Comparison of ENCODE assay signal across 12 cellular contexts in genomic region chr14:22107734-22108133, GRCh38.
"Had no signal": no experiment of that assay in that cellular context is flagged by ENCODE, and none has a peak within 500 bp of the region (broad histone marks: within the 10 kb centered on the region; RNA-seq: fewer than 3 reads in every experiment).

No MANE protein-coding gene starts in this region.

- H3K27me3 ChIP-seq: breast epithelium, tibial artery, vagina had no signal

- H3K27ac ChIP-seq: breast epithelium, tibial artery, vagina had no signal

- H3K9me3 ChIP-seq: breast epithelium, tibial artery, vagina had no signal

- H3K4me1 Mint-ChIP-seq: endodermal cell, immature natural killer cell had no signal

- H3K4me3 ChIP-seq: breast epithelium, lung, tibial artery, vagina had no signal

- H3K9me3 Mint-ChIP-seq: endodermal cell, immature natural killer cell had no signal

- H3K4me1 ChIP-seq: breast epithelium, tibial artery had no signal

- H3K27ac Mint-ChIP-seq: endodermal cell, immature natural killer cell, T-helper 17 cell had no signal

- H3K36me3 Mint-ChIP-seq: immature natural killer cell had no signal

- H3K27me3 Mint-ChIP-seq: T-helper 17 cell had no signal

- ATAC-seq: left cardiac atrium, T-helper 17 cell had no signal

- H3K4me3 Mint-ChIP-seq: endodermal cell, immature natural killer cell, T-helper 17 cell had no signal

- H3K36me3 ChIP-seq: breast epithelium, tibial artery, vagina had no signal

- DNase-seq: activated CD4-positive, CD25-positive, alpha-beta regulatory T cell; aorta; endodermal cell; immature natural killer cell; left cardiac atrium; midbrain; stimulated activated CD4-positive, alpha-beta T cell treated with anti-CD3 and anti-CD28 coated beads, Interleukin-4, amount 100 ng/mL, for 24 hours; T-helper 17 cell; tibial artery had no signal
